9 cellular contexts compared by ENCODE assay signal in genomic region chr19:12141405-12141736, GRCh38. TPM values are rescaled to one million over a fixed set of nuclear protein-coding genes. Genes with fewer than 3 reads are reported as not detected.
A peak's percentile ranks its signal among the peaks of the same experiment; 100 is the strongest.
DNase-seq lines count a peak whose midpoint lies in the region; ATAC-seq, FAIRE-seq and TF ChIP-seq lines count a peak whose summit lies in the region.
"Had no signal": no experiment of that assay in that cellular context is flagged by ENCODE, and none has a peak within 500 bp of the region (broad histone marks: within the 10 kb centered on the region; RNA-seq: fewer than 3 reads in every experiment).

No MANE protein-coding gene starts in this region.

- ATAC-seq in natural killer cell, result no peak
- no peak for ATAC-seq in HG03175 (IDR thresholded peaks at IDR 0.05; ENCODE audit: unreplicated experiment)
- no peak for ATAC-seq in HG02852 (IDR thresholded peaks at IDR 0.05; ENCODE audit: unreplicated experiment)

- H3K9ac ChIP-seq in MM.1S (ENCODE audit: low read length), result no peak overlapping the region
- H3K9ac ChIP-seq in astrocyte (ENCODE audit: low read length), result no peak overlapping the region

- H3K27ac Mint-ChIP-seq in Calu3 (ENCODE audit: unreplicated experiment), result peak overlapping the region; percentile 76
- H3K27ac Mint-ChIP-seq in astrocyte (ENCODE audit: unreplicated experiment), result peak overlapping the region; percentile 71
- peak overlapping the region; percentile 79 to 90 for H3K27ac Mint-ChIP-seq in natural killer cell

- no peak for TF ChIP-seq CTCF in Calu3 (IDR thresholded peaks at IDR 0.05; ENCODE audit: unreplicated experiment)
- TF ChIP-seq CTCF in MM.1S (IDR thresholded peaks at IDR 0.05; ENCODE audit: low read length), result no peak
- TF ChIP-seq CTCF in astrocyte (IDR thresholded peaks at IDR 0.05; ENCODE audit: insufficient read depth, low read depth, low read length), result no peak
- TF ChIP-seq CTCF in natural killer cell (IDR thresholded peaks at IDR 0.05), result peak; percentile 49
- no peak for TF ChIP-seq CTCF in suprapubic skin (IDR thresholded peaks at IDR 0.05)

- BruUV-seq in Calu3 (replicated peaks; lab: Mats Ljungman, UMichigan), result no TSS peak

- H3K4me2 ChIP-seq in MM.1S (ENCODE audit: low read depth, low read length) (peak overlapping the region; percentile 94; the same call in 1 of the 2 replicates), astrocyte (ENCODE audit: low read length) (no peak overlapping the region)

- H3K4me1 ChIP-seq in MM.1S (ENCODE audit: low read length), result no peaks in the 10 kb centered on the region
- peaks cover 4% of the 10 kb centered on the region for H3K4me1 ChIP-seq in astrocyte (ENCODE audit: insufficient read depth, low read length)
- H3K4me1 ChIP-seq in suprapubic skin, result peaks cover 24% of the 10 kb centered on the region

- no peak for FAIRE-seq in astrocyte (lab: Jason Lieb, UNC)

- H3K27ac ChIP-seq in MM.1S (ENCODE audit: low read length) (no peak overlapping the region), astrocyte (ENCODE audit: low read depth, low read length) (no peak overlapping the region), suprapubic skin (no peak overlapping the region)
- H3K27ac ChIP-seq: SJCRH30 had no signal

- no peaks in the 10 kb centered on the region for H3K27me3 ChIP-seq in MM.1S (replicated peaks; ENCODE audit: insufficient read depth, low read length)
- no peaks in the 10 kb centered on the region for H3K27me3 ChIP-seq in astrocyte (ENCODE audit: insufficient read depth, low read length)
- H3K27me3 ChIP-seq in suprapubic skin, result no peaks in the 10 kb centered on the region
- H3K27me3 ChIP-seq: SJCRH30 had no signal

- WGBS in suprapubic skin, result 62% methylated on average over 10 of the region's 10 CpGs

- H3F3A ChIP-seq in MM.1S (ENCODE audit: insufficient read depth, low read length), result no peaks in the 10 kb centered on the region

- intact Hi-C loops in Calu3 (cut with micrococcal nuclease; ENCODE audit: unreplicated experiment) (loop anchor here (1.0 to 5.0 kb wide), 5 partner anchors 154 to 439 kb away; partner anchors contain the start of gene ZNF763), natural killer cell (cut with micrococcal nuclease) (loop anchor here (1.0 to 2.0 kb wide), 5 partner anchors 51 to 343 kb away; partner anchors contain the start of gene ZNF491)

- no peaks in the 10 kb centered on the region for H3K36me3 ChIP-seq in MM.1S (replicated peaks; ENCODE audit: insufficient read depth, low read length)
- peaks cover 23% of the 10 kb centered on the region for H3K36me3 ChIP-seq in astrocyte (ENCODE audit: insufficient read depth, low read length)
- peaks cover 28% of the 10 kb centered on the region for H3K36me3 ChIP-seq in suprapubic skin

- H3K36me3 Mint-ChIP-seq in Calu3 (ENCODE audit: insufficient read depth, unreplicated experiment), result peaks cover 25% of the 10 kb centered on the region
- peaks cover 37% of the 10 kb centered on the region for H3K36me3 Mint-ChIP-seq in astrocyte (ENCODE audit: low read depth, unreplicated experiment)
- H3K36me3 Mint-ChIP-seq in natural killer cell, result peaks cover 15% of the 10 kb centered on the region

- TF ChIP-seq EP300 in suprapubic skin (IDR thresholded peaks at IDR 0.05), result no peak

- H3K4me1 Mint-ChIP-seq in Calu3 (ENCODE audit: low read depth, unreplicated experiment) (peaks cover 11% of the 10 kb centered on the region), astrocyte (ENCODE audit: low read depth, unreplicated experiment) (peaks cover 13% of the 10 kb centered on the region), natural killer cell (peaks cover 35 to 38% of the 10 kb centered on the region in 2 donors)

- H3K9me3 ChIP-seq in MM.1S (replicated peaks; ENCODE audit: insufficient read depth, low read length) (no peaks in the 10 kb centered on the region), astrocyte (ENCODE audit: insufficient read depth, low read depth, low read length) (peaks cover 26% of the 10 kb centered on the region), suprapubic skin (no peaks in the 10 kb centered on the region)

- no peaks in the 10 kb centered on the region for H3K27me3 Mint-ChIP-seq in Calu3 (ENCODE audit: unreplicated experiment)
- H3K27me3 Mint-ChIP-seq in astrocyte (ENCODE audit: low read depth, unreplicated experiment), result no peaks in the 10 kb centered on the region
- no peaks in the 10 kb centered on the region for H3K27me3 Mint-ChIP-seq in natural killer cell (ENCODE audit: low read depth in 2 of 2)

- H3K4me3 Mint-ChIP-seq in Calu3 (ENCODE audit: low read depth, unreplicated experiment) (peak overlapping the region; percentile 78), astrocyte (ENCODE audit: unreplicated experiment) (peak overlapping the region; percentile 95), natural killer cell (peak overlapping the region; percentile 95)

- peaks cover 4% of the 10 kb centered on the region for H3K9me3 Mint-ChIP-seq in Calu3 (ENCODE audit: low read depth, unreplicated experiment)
- peaks cover 20% of the 10 kb centered on the region for H3K9me3 Mint-ChIP-seq in astrocyte (ENCODE audit: unreplicated experiment)
- no peaks in the 10 kb centered on the region for H3K9me3 Mint-ChIP-seq in natural killer cell

- CTCF ChIA-PET in Calu3 (lab: Charles Lee), result interaction anchor here (1.9 to 2.4 kb wide), 3 partner anchors 217 to 343 kb away, joined by 5 to 21 read pairs (median 16); partner anchors contain the start of genes ZNF442, ZNF491 and ZNF700

- TF ChIP-seq POLR2A in suprapubic skin (IDR thresholded peaks at IDR 0.05), result no peak

- H3K79me2 ChIP-seq in MM.1S (ENCODE audit: low read length) (no peaks in the 10 kb centered on the region), astrocyte (ENCODE audit: insufficient read depth, low read length) (peaks cover 28% of the 10 kb centered on the region)

- H4K20me1 ChIP-seq in MM.1S (ENCODE audit: insufficient read depth, low read length) (no peaks in the 10 kb centered on the region), astrocyte (ENCODE audit: insufficient read depth, low read length) (no peaks in the 10 kb centered on the region)

- DNase-seq in Calu3, result no peak
- DNase-seq in MM.1S, result no peak
- DNase-seq in astrocyte (ENCODE audit: low read depth), result no peak
- DNase-seq in natural killer cell, result no peak
- DNase-seq in C1 segment of cervical spinal cord (lab: John Stamatoyannopoulos, UW), result no peak
- no peak for DNase-seq in suprapubic skin (ENCODE audit: low spot score in 2 of 2)

- H2AFZ ChIP-seq in MM.1S (ENCODE audit: low read length) (peak overlapping the region; percentile 3; the same call in 1 of the 2 replicates), astrocyte (ENCODE audit: low read depth, low read length) (no peak overlapping the region)

- H3K9me2 ChIP-seq in MM.1S (replicated peaks; ENCODE audit: insufficient read depth, low read length), result no peaks in the 10 kb centered on the region

- H3K4me3 ChIP-seq in MM.1S (ENCODE audit: low read length) (no peak overlapping the region), astrocyte (ENCODE audit: insufficient read depth, low read depth, low read length) (no peak overlapping the region), suprapubic skin (no peak overlapping the region)
- H3K4me3 ChIP-seq: SJCRH30 had no signal

RNA-seq across cellular contexts. Expression of gene ZNF20, which starts 1.2 kb away (rescaled TPM):
- total RNA-seq in Calu3 (2022) (2.0 and 4.5 TPM in 2 replicates), astrocyte (7.5 and 8.2 TPM in 2 replicates), natural killer cell (1 to 10 TPM; 4.2 to 9.0 (median 4.6) TPM), suprapubic skin (1 to 10 TPM; 2.1 to 8.8 (median 3.9) TPM)

RNA-seq across cellular contexts. Expression of gene ZNF625, which starts 15.2 kb away (rescaled TPM):
- total RNA-seq in Calu3 (2022) (not detected in 2 replicates), astrocyte (13.7 and 16.1 TPM in 2 replicates), natural killer cell (1 to 10 TPM; 3.1 to 7.9 (median 4.4) TPM), suprapubic skin (1 to 10 TPM; 2.4 to 5.1 (median 4.3) TPM)

RNA-seq across cellular contexts. Expression of gene ZNF136, which starts 21.5 kb away (rescaled TPM):
- total RNA-seq in Calu3 (2022), result 4.3 and 4.9 TPM in 2 replicates
- 8.3 and 11.1 TPM in 2 replicates for total RNA-seq in astrocyte
- total RNA-seq in natural killer cell, result 10 to 100 TPM; 31.5 to 47.7 (median 39.8) TPM
- total RNA-seq in suprapubic skin, result 10 to 100 TPM in 1 of 4 donors, 1 to 10 TPM in 3; 7.3 to 10.8 (median 8.4) TPM
